ENCODE assay signal across 8 cellular contexts in the genomic region with DNA sequence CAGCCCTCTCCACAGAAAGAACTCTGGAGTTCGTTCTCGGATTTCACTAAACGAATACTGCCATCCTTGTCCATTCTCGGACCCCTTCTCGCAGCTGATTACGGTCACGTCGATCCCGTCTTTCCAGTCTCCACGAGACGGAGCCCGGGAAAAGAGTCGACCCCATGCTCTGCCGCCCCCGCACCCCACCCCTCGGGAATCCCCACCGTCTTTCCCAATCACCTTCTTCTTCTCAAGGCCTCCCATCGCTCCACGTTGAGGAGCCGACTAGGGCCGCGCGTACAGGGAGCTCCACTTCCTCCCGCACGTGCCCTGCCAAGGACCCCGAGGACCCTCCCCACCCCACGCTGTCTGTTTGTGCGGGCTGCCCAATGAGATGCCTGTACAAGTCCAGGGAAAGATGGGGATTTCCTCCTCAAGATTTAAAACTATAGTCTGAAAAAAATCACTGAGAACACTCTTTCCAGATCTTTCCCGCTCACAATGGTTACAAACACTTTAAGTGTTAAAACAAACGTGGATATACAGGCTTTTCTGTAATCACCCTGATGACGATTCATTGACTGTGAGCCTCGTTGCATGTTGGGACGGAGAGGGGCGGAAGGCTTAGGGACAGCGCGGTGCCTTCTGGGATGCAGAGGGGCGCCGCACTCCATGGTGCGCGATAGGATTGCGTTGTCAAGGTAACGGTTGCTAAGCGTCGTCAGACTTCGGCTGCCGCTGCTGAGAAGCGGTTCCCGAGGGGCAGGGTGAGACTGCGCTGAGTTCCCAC. TPM values are rescaled to one million over a fixed set of nuclear protein-coding genes. Genes with fewer than 3 reads are reported as not detected.
DNase-seq lines count a peak whose midpoint lies in the region; ATAC-seq and TF ChIP-seq lines count a peak whose summit lies in the region.

A gene (minus strand): TSS at position 323 of the 772 bp plus-strand sequence. CDS start 77 bp downstream, at position 246.

- peak; percentile 55 for TF ChIP-seq POLR2A in erythroblast (IDR thresholded peaks at IDR 0.05; ENCODE audit: low read length)

- in situ Hi-C loops in KBM-7 (cut with MboI; ENCODE audit: low pct_unique_long_range_greater_than_20kb, low sequenced_read_pairs): no loop called here

- peak; percentile 82 for ATAC-seq in GM21717 (IDR thresholded peaks at IDR 0.05; ENCODE audit: unreplicated experiment)

- peak within 1 kb of the TSS; percentile 37 for H2AFZ ChIP-seq in PC-9

- H3K4me3 ChIP-seq in PC-9: peak within 1 kb of the TSS; percentile 92

- BruUV-seq in PC-9 (replicated peaks; lab: Mats Ljungman, UMichigan): no TSS peak

- no peaks in the 10 kb centered on the region for H3K9me3 ChIP-seq in PC-9 (ENCODE audit: insufficient read depth, low read depth)

- peak within 1 kb of the TSS; percentile 37 for H3K27ac ChIP-seq in PC-9

- peaks cover 19% of the 10 kb centered on the region for H4K20me1 ChIP-seq in PC-9 (ENCODE audit: insufficient read depth)

- peaks cover 27% of the 10 kb centered on the region for H3K36me3 ChIP-seq in PC-9 (ENCODE audit: low read depth)

- peak within 1 kb of the TSS; percentile 96 for H3K4me2 ChIP-seq in PC-9

- intact Hi-C loops in PC-9 (cut with micrococcal nuclease; ENCODE audit: unreplicated experiment): no loop called here

- POLR2A ChIA-PET in PC-9 (lab: Charles Lee; ENCODE audit: unreplicated experiment): interaction anchor here (0.6 to 1.0 kb wide), 3 partner anchors 168 to 516 kb away, joined by 3 to 6 read pairs (median 5); no protein-coding TSS in a partner anchor

- TF ChIP-seq CTCF in PC-9 (conservative IDR thresholded peaks at IDR 0.05): no peak

- DNase-seq in DMS53 (lab: John Stamatoyannopoulos, UW) (peak; percentile 94), KBM-7 (peak; percentile 99), PC-9 (peak; percentile 92 to 96), erythroblast (lab: John Stamatoyannopoulos, UW) (peak; percentile 99 to 100), mucosa of gallbladder (ENCODE audit: low spot score) (peak; percentile 97)
- peak; percentile 94 for DNase-seq in activated T-cell treated with anti-CD3 and anti-CD28 coated beads, Interleukin-2, amount 50 U/mL, for 1 hour
- DNase-seq in stimulated activated CD8-positive, alpha-beta memory T cell treated with anti-CD3 and anti-CD28 coated beads, Interleukin-4, amount 100 ng/mL, for 4 hours (ENCODE audit: low read depth in 2 of 2, low spot score in 1 of 2): peak; percentile 84 to 94

- peaks cover 16% of the 10 kb centered on the region; the same call in 1 of the 2 replicates for H3F3A ChIP-seq in PC-9 (ENCODE audit: insufficient read depth, low read depth)

- no peaks in the 10 kb centered on the region for H3K9me2 ChIP-seq in PC-9 (ENCODE audit: insufficient read depth)

- H3K4me1 ChIP-seq in PC-9 (replicated peaks; ENCODE audit: insufficient read depth): peaks cover 13% of the 10 kb centered on the region

- CTCF ChIA-PET in PC-9 (lab: Charles Lee): interaction anchor here (0.7 to 1.0 kb wide), 3 partner anchors 10 to 119 kb away, joined by 3 to 5 read pairs (median 4); no protein-coding TSS in a partner anchor

- no peaks in the 10 kb centered on the region for H3K27me3 ChIP-seq in PC-9 (ENCODE audit: insufficient read depth, low read depth)

- H3K79me2 ChIP-seq in PC-9 (ENCODE audit: low read depth): peaks cover 31% of the 10 kb centered on the region

RNA-seq across cellular contexts. Expression of the gene that starts here (rescaled TPM):
- total RNA-seq in PC-9 (2021) (94.3 and 127 TPM in 2 replicates), mucosa of gallbladder (62.6 TPM)

Comparison
In these comparisons a context has a peak if more than half of its experiments do, and no peak if none do; other contexts are left out.
1. Peak in every context shown above with its lines: DNase-seq, ATAC-seq, H3K4me3 ChIP-seq and H3K27ac ChIP-seq.